ENCODE assay signal across 1 cellular context in the genomic region with DNA sequence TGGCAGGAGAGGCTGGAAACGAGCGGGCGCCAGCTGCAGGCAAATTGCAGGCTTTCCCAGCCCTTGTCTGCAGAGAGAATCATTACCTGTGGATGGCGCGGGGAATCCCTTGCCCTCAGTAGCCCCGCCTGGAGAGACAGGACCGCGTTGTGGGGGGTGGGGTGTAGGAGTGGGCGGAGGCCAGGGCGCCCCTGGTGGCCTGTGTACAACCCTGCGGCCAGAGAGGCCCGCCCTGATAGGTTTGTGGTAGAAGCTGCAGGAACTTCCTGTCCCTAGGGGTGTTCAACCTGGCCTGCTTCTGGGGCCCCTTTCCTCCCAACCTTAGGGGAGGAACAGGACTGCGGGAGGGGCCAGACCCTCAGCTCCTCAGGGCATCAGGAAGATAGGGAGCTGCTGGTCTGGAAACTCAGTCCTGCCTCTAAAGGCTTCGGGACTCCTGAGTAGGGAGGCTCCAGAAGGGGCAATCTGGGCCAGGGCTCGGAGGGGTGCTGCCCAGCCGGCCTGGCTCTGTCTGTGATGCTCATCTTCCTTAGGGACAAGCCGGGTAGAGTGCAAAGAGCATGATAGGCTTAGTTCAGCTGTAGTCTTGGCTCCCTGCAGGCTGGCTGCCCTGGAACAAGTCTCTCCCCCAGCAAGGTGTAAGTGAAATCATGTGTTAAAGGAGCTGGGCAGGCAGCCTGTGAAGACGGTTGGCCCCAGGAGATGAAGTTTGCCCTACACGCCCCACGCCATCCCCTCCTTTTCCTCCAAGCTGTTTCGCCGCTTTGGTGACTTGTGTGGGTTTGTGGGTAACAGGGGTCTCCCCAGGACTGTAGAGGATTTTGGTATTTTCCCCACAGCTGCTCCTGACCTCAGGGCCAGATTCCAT.
TF ChIP-seq lines count a peak whose summit lies in the region.

No MANE protein-coding gene starts in this region.

TF ChIP-seq in K562, 482 proteins besides CTCF, POLR2A, EP300 and RAD21 (continued from another document and continues in another):
- TF ChIP-seq, protein P1, sequence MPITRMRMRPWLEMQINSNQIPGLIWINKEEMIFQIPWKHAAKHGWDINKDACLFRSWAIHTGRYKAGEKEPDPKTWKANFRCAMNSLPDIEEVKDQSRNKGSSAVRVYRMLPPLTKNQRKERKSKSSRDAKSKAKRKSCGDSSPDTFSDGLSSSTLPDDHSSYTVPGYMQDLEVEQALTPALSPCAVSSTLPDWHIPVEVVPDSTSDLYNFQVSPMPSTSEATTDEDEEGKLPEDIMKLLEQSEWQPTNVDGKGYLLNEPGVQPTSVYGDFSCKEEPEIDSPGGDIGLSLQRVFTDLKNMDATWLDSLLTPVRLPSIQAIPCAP (CRISPR knock-in tag; IDR thresholded peaks at IDR 0.05; ENCODE audit: borderline replicate concordance), result no peak
- TF ChIP-seq NCOA1 (IDR thresholded peaks at IDR 0.05; ENCODE audit: low read depth) (no peak), EGR1 (conservative IDR thresholded peaks at IDR 0.05) (peak; percentile 94), U2AF2 (optimal IDR thresholded peaks at IDR 0.05; ENCODE audit: low read depth, low read length) (no peak), ARID1B (IDR thresholded peaks at IDR 0.05) (no peak), KLF1 (tag; IDR thresholded peaks at IDR 0.05) (no peak), NCOA2 (IDR thresholded peaks at IDR 0.05; ENCODE audit: partially characterized antibody in 2 of 2) (no peak), NR3C1 (CRISPR knock-in tag; IDR thresholded peaks at IDR 0.05) (no peak), FOXP1 (CRISPR knock-in tag; IDR thresholded peaks at IDR 0.05) (peak; percentile 51; the same call in 1 of the 2 replicates), MYC (IDR thresholded peaks at IDR 0.05; ENCODE audit: low read depth, low read length) (0 out of 2 replicates have a peak, but pooled peaks have one; percentile 32), MYC (CRISPR knock-in tag; IDR thresholded peaks at IDR 0.05; ENCODE audit: borderline replicate concordance, low read depth) (no peak), YY1 (IDR thresholded peaks at IDR 0.05; ENCODE audit: borderline replicate concordance in 1 of 3, control insufficient read depth in 1 of 3, extremely low read depth in 1 of 3, insufficient read depth in 3 of 3, insufficient read length in 1 of 3, insufficient replicate concordance in 2 of 3, low read depth in 1 of 3, low read length in 2 of 3) (peak in 1 of 3 experiments; percentile 25), ZNF133 (CRISPR knock-in tag; IDR thresholded peaks at IDR 0.05) (no peak), TBL1XR1 (IDR thresholded peaks at IDR 0.05; ENCODE audit: low read length in 2 of 2) (no peak), SMC3 (conservative IDR thresholded peaks at IDR 0.05; ENCODE audit: insufficient read depth, low read depth, low read length) (0 out of 2 replicates have a peak, but pooled peaks have one; percentile 25), ZNF41 (CRISPR knock-in tag; conservative IDR thresholded peaks at IDR 0.05) (no peak), ZEB2 (IDR thresholded peaks at IDR 0.05) (no peak), ZNF134 (CRISPR knock-in tag; conservative IDR thresholded peaks at IDR 0.05) (no peak), SPI1 (IDR thresholded peaks at IDR 0.05; ENCODE audit: borderline replicate concordance, low read depth, low read length) (0 out of 2 replicates have a peak, but pooled peaks have one; percentile 8), ZNF717 (CRISPR knock-in tag; IDR thresholded peaks at IDR 0.05) (no peak), HOXB6 (CRISPR knock-in tag; IDR thresholded peaks at IDR 0.05; ENCODE audit: borderline replicate concordance) (no peak), FOXA3 (CRISPR knock-in tag; conservative IDR thresholded peaks at IDR 0.05 in 1 of 2, IDR thresholded peaks at IDR 0.05 in 1 of 2) (peak in 1 of 2 experiments; percentile 54; a peak in 1 of 4 replicates), PPARD (CRISPR knock-in tag; IDR thresholded peaks at IDR 0.05) (no peak), CBX1 (IDR thresholded peaks at IDR 0.05; ENCODE audit: low read depth) (no peak), BRD9 (IDR thresholded peaks at IDR 0.05; ENCODE audit: low read depth, partially characterized antibody) (no peak), DPF2 (IDR thresholded peaks at IDR 0.05) (peak; percentile 31; the same call in 1 of the 2 replicates), PHTF2 (CRISPR knock-in tag; IDR thresholded peaks at IDR 0.05) (no peak), POLR2AphosphoS5 (IDR thresholded peaks at IDR 0.05; ENCODE audit: control insufficient read depth, insufficient read depth, low read depth, low read length) (no peak), HDAC8 (tag; IDR thresholded peaks at IDR 0.05) (no peak)
- TF ChIP-seq, protein P2, sequence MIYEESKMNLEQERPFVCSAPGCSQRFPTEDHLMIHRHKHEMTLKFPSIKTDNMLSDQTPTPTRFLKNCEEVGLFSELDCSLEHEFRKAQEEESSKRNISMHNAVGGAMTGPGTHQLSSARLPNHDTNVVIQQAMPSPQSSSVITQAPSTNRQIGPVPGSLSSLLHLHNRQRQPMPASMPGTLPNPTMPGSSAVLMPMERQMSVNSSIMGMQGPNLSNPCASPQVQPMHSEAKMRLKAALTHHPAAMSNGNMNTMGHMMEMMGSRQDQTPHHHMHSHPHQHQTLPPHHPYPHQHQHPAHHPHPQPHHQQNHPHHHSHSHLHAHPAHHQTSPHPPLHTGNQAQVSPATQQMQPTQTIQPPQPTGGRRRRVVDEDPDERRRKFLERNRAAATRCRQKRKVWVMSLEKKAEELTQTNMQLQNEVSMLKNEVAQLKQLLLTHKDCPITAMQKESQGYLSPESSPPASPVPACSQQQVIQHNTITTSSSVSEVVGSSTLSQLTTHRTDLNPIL (CRISPR knock-in tag; IDR thresholded peaks at IDR 0.05), result no peak
- TF ChIP-seq, protein P3, sequence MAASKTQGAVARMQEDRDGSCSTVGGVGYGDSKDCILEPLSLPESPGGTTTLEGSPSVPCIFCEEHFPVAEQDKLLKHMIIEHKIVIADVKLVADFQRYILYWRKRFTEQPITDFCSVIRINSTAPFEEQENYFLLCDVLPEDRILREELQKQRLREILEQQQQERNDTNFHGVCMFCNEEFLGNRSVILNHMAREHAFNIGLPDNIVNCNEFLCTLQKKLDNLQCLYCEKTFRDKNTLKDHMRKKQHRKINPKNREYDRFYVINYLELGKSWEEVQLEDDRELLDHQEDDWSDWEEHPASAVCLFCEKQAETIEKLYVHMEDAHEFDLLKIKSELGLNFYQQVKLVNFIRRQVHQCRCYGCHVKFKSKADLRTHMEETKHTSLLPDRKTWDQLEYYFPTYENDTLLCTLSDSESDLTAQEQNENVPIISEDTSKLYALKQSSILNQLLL (CRISPR knock-in tag; IDR thresholded peaks at IDR 0.05; ENCODE audit: borderline replicate concordance), result no peak
- TF ChIP-seq, protein P4, sequence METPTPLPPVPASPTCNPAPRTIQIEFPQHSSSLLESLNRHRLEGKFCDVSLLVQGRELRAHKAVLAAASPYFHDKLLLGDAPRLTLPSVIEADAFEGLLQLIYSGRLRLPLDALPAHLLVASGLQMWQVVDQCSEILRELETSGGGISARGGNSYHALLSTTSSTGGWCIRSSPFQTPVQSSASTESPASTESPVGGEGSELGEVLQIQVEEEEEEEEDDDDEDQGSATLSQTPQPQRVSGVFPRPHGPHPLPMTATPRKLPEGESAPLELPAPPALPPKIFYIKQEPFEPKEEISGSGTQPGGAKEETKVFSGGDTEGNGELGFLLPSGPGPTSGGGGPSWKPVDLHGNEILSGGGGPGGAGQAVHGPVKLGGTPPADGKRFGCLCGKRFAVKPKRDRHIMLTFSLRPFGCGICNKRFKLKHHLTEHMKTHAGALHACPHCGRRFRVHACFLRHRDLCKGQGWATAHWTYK (CRISPR knock-in tag; IDR thresholded peaks at IDR 0.05), result no peak
- TF ChIP-seq, protein P5, sequence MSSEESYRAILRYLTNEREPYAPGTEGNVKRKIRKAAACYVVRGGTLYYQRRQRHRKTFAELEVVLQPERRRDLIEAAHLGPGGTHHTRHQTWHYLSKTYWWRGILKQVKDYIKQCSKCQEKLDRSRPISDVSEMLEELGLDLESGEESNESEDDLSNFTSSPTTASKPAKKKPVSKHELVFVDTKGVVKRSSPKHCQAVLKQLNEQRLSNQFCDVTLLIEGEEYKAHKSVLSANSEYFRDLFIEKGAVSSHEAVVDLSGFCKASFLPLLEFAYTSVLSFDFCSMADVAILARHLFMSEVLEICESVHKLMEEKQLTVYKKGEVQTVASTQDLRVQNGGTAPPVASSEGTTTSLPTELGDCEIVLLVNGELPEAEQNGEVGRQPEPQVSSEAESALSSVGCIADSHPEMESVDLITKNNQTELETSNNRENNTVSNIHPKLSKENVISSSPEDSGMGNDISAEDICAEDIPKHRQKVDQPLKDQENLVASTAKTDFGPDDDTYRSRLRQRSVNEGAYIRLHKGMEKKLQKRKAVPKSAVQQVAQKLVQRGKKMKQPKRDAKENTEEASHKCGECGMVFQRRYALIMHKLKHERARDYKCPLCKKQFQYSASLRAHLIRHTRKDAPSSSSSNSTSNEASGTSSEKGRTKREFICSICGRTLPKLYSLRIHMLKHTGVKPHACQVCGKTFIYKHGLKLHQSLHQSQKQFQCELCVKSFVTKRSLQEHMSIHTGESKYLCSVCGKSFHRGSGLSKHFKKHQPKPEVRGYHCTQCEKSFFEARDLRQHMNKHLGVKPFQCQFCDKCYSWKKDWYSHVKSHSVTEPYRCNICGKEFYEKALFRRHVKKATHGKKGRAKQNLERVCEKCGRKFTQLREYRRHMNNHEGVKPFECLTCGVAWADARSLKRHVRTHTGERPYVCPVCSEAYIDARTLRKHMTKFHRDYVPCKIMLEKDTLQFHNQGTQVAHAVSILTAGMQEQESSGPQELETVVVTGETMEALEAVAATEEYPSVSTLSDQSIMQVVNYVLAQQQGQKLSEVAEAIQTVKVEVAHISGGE (CRISPR knock-in tag; IDR thresholded peaks at IDR 0.05), result no peak
- TF ChIP-seq, protein P6, sequence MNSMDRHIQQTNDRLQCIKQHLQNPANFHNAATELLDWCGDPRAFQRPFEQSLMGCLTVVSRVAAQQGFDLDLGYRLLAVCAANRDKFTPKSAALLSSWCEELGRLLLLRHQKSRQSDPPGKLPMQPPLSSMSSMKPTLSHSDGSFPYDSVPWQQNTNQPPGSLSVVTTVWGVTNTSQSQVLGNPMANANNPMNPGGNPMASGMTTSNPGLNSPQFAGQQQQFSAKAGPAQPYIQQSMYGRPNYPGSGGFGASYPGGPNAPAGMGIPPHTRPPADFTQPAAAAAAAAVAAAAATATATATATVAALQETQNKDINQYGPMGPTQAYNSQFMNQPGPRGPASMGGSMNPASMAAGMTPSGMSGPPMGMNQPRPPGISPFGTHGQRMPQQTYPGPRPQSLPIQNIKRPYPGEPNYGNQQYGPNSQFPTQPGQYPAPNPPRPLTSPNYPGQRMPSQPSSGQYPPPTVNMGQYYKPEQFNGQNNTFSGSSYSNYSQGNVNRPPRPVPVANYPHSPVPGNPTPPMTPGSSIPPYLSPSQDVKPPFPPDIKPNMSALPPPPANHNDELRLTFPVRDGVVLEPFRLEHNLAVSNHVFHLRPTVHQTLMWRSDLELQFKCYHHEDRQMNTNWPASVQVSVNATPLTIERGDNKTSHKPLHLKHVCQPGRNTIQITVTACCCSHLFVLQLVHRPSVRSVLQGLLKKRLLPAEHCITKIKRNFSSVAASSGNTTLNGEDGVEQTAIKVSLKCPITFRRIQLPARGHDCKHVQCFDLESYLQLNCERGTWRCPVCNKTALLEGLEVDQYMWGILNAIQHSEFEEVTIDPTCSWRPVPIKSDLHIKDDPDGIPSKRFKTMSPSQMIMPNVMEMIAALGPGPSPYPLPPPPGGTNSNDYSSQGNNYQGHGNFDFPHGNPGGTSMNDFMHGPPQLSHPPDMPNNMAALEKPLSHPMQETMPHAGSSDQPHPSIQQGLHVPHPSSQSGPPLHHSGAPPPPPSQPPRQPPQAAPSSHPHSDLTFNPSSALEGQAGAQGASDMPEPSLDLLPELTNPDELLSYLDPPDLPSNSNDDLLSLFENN (IDR thresholded peaks at IDR 0.05; ENCODE audit: low read depth in 2 of 2, low read length in 2 of 2), result no peak
- TF ChIP-seq, protein P7, sequence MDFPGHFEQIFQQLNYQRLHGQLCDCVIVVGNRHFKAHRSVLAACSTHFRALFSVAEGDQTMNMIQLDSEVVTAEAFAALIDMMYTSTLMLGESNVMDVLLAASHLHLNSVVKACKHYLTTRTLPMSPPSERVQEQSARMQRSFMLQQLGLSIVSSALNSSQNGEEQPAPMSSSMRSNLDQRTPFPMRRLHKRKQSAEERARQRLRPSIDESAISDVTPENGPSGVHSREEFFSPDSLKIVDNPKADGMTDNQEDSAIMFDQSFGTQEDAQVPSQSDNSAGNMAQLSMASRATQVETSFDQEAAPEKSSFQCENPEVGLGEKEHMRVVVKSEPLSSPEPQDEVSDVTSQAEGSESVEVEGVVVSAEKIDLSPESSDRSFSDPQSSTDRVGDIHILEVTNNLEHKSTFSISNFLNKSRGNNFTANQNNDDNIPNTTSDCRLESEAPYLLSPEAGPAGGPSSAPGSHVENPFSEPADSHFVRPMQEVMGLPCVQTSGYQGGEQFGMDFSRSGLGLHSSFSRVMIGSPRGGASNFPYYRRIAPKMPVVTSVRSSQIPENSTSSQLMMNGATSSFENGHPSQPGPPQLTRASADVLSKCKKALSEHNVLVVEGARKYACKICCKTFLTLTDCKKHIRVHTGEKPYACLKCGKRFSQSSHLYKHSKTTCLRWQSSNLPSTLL (IDR thresholded peaks at IDR 0.05), result no peak
- TF ChIP-seq, protein P8, sequence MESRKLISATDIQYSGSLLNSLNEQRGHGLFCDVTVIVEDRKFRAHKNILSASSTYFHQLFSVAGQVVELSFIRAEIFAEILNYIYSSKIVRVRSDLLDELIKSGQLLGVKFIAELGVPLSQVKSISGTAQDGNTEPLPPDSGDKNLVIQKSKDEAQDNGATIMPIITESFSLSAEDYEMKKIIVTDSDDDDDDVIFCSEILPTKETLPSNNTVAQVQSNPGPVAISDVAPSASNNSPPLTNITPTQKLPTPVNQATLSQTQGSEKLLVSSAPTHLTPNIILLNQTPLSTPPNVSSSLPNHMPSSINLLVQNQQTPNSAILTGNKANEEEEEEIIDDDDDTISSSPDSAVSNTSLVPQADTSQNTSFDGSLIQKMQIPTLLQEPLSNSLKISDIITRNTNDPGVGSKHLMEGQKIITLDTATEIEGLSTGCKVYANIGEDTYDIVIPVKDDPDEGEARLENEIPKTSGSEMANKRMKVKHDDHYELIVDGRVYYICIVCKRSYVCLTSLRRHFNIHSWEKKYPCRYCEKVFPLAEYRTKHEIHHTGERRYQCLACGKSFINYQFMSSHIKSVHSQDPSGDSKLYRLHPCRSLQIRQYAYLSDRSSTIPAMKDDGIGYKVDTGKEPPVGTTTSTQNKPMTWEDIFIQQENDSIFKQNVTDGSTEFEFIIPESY (CRISPR knock-in tag; IDR thresholded peaks at IDR 0.05), result no peak
- TF ChIP-seq, protein P9, sequence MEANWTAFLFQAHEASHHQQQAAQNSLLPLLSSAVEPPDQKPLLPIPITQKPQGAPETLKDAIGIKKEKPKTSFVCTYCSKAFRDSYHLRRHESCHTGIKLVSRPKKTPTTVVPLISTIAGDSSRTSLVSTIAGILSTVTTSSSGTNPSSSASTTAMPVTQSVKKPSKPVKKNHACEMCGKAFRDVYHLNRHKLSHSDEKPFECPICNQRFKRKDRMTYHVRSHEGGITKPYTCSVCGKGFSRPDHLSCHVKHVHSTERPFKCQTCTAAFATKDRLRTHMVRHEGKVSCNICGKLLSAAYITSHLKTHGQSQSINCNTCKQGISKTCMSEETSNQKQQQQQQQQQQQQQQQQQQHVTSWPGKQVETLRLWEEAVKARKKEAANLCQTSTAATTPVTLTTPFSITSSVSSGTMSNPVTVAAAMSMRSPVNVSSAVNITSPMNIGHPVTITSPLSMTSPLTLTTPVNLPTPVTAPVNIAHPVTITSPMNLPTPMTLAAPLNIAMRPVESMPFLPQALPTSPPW (CRISPR knock-in tag; IDR thresholded peaks at IDR 0.05), result peak; percentile 71
- TF ChIP-seq, protein P10, sequence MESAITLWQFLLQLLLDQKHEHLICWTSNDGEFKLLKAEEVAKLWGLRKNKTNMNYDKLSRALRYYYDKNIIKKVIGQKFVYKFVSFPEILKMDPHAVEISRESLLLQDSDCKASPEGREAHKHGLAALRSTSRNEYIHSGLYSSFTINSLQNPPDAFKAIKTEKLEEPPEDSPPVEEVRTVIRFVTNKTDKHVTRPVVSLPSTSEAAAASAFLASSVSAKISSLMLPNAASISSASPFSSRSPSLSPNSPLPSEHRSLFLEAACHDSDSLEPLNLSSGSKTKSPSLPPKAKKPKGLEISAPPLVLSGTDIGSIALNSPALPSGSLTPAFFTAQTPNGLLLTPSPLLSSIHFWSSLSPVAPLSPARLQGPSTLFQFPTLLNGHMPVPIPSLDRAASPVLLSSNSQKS (CRISPR knock-in tag; IDR thresholded peaks at IDR 0.05), result no peak
